ENCODE assay signal across 10 cellular contexts in genomic region chr19:40508739-40509260, GRCh38. TPM values are rescaled to one million over a fixed set of nuclear protein-coding genes. Genes with fewer than 3 reads are reported as not detected.
"Had no signal": no experiment of that assay in that cellular context is flagged by ENCODE, and none has a peak within 500 bp of the region (broad histone marks: within the 10 kb centered on the region; RNA-seq: fewer than 3 reads in every experiment).

No MANE protein-coding gene starts in this region.

- H3K27ac Mint-ChIP-seq: IgD-negative memory B cell had no signal

- H3K4me1 ChIP-seq: HAP-1 had no signal

- H3K9ac ChIP-seq: GM23248 had no signal

- H2AFZ ChIP-seq: GM23248 had no signal

- DNase-seq: GM23248, GOT3, H7, KG1 had no signal

- H3K9me3 ChIP-seq: HAP-1 had no signal

- ATAC-seq: HCT116, HepG2 had no signal

- H3K36me3 ChIP-seq: HAP-1 had no signal

- H3K27ac ChIP-seq: GM23248, HL-60 had no signal

- H3K4me3 Mint-ChIP-seq: IgD-negative memory B cell had no signal

- H3K4me3 ChIP-seq: GM23248, HAP-1 had no signal

RNA-seq across cellular contexts. Expression of gene SPTBN4, which starts 42.0 kb away (rescaled TPM):
- total RNA-seq: HT1080 had no signal
- polyA plus RNA-seq: IgD-negative memory B cell had no signal
